In genomic region chr9:3508078-3508431, GRCh38 we compare ENCODE assay signal across 9 cellular contexts. TPM values are rescaled to one million over a fixed set of nuclear protein-coding genes. Genes with fewer than 3 reads are reported as not detected.
DNase-seq lines count a peak whose midpoint lies in the region; ATAC-seq, FAIRE-seq and TF ChIP-seq lines count a peak whose summit lies in the region.
"Had no signal": no experiment of that assay in that cellular context is flagged by ENCODE, and none has a peak within 500 bp of the region (broad histone marks: within the 10 kb centered on the region; RNA-seq: fewer than 3 reads in every experiment).

No MANE protein-coding gene starts in this region.

- no peaks in the 10 kb centered on the region for H4K20me1 ChIP-seq in PC-9 (ENCODE audit: insufficient read depth)

- no peak for FAIRE-seq in HTR-8/SVneo (lab: Jason Lieb, UNC)

- H3K36me3 ChIP-seq in PC-9 (ENCODE audit: low read depth), result no peaks in the 10 kb centered on the region

- no peaks in the 10 kb centered on the region for H3K9me3 ChIP-seq in PC-9 (ENCODE audit: insufficient read depth, low read depth)

- no peak for TF ChIP-seq CTCF in PC-9 (conservative IDR thresholded peaks at IDR 0.05)

- TF ChIP-seq POLR2A in GM18505 (IDR thresholded peaks at IDR 0.05; ENCODE audit: borderline replicate concordance, extremely low read depth, insufficient read depth, insufficient read length), result no peak

- 0 out of 2 replicates have a peak overlapping the region, but pooled peaks have one; percentile 25 for H2AFZ ChIP-seq in PC-9

- intact Hi-C loops in PC-9 (cut with micrococcal nuclease; ENCODE audit: unreplicated experiment), result no loop called here

- peaks cover 0 to 4% of the 10 kb centered on the region in 2 donors for H3K36me3 Mint-ChIP-seq in naive B cell

- ATAC-seq in GM18505 (IDR thresholded peaks at IDR 0.05; ENCODE audit: unreplicated experiment), result peak; percentile 15
- peak; percentile 43 for ATAC-seq in HG02610 (IDR thresholded peaks at IDR 0.05; ENCODE audit: unreplicated experiment)
- no peak for ATAC-seq in naive B cell (ENCODE audit: low read depth in 2 of 2)

- peaks cover 20 to 37% (median 24%) of the 10 kb centered on the region in 3 donors for H3K4me1 Mint-ChIP-seq in naive B cell

- POLR2A ChIA-PET in PC-9 (lab: Charles Lee; ENCODE audit: unreplicated experiment), result no interaction called here

- no peak overlapping the region for H3K4me2 ChIP-seq in PC-9

- H3K9me2 ChIP-seq in PC-9 (ENCODE audit: insufficient read depth), result no peaks in the 10 kb centered on the region

- peak overlapping the region in 5 of 6 donors; percentile 19 to 89 (median 67) for H3K27ac Mint-ChIP-seq in naive B cell

- H3K9me3 Mint-ChIP-seq in naive B cell, result no peaks in the 10 kb centered on the region

- H3K4me3 ChIP-seq in PC-9, result no peak overlapping the region
- H3K4me3 ChIP-seq: skin epidermis had no signal

- H3K27ac ChIP-seq in PC-9, result peak overlapping the region; percentile 27; the same call in 1 of the 2 replicates

- H3K4me3 Mint-ChIP-seq in naive B cell, result peak overlapping the region; percentile 56 to 87 (median 76)

- CTCF ChIA-PET in PC-9 (lab: Charles Lee), result no interaction called here

- DNase-seq in PC-9 (no peak), naive B cell (no peak), HTR-8/SVneo (ENCODE audit: insufficient read length, low spot score) (no peak), DMS79 (lab: John Stamatoyannopoulos, UW) (no peak), NCI-H82 (lab: John Stamatoyannopoulos, UW) (no peak), KG1 (lab: John Stamatoyannopoulos, UW) (no peak)

- no peaks in the 10 kb centered on the region for H3K27me3 Mint-ChIP-seq in naive B cell

- no peaks in the 10 kb centered on the region for H3F3A ChIP-seq in PC-9 (ENCODE audit: insufficient read depth, low read depth)

- H3K4me1 ChIP-seq in PC-9 (replicated peaks; ENCODE audit: insufficient read depth), result no peaks in the 10 kb centered on the region

- no peaks in the 10 kb centered on the region for H3K27me3 ChIP-seq in PC-9 (ENCODE audit: insufficient read depth, low read depth)

- no TSS peak for BruUV-seq in PC-9 (replicated peaks; lab: Mats Ljungman, UMichigan)

- H3K79me2 ChIP-seq in PC-9 (ENCODE audit: low read depth), result no peaks in the 10 kb centered on the region

RNA-seq across cellular contexts. Expression of gene RFX3, which starts 17.7 kb away (rescaled TPM):
- total RNA-seq in PC-9 (2021), result 4.6 and 8.4 TPM in 2 replicates
- polyA plus RNA-seq in naive B cell (ENCODE audit: low read depth in 6 of 6), result 10 to 100 TPM in 2 of 6 donors, 1 to 10 TPM in 4; 3.7 to 16.7 (median 6.3) TPM

Comparison
In these comparisons a context has a peak if more than half of its experiments do, and no peak if none do; other contexts are left out.
1. ATAC-seq: peak in GM18505 (single experiment) and HG02610 (single experiment); none in naive B cell (0 of 2).